In genomic region chr2:25494626-25495025, GRCh38 we compare ENCODE assay signal across 20 cellular contexts.
DNase-seq lines count a peak whose midpoint lies in the region; ATAC-seq and TF ChIP-seq lines count a peak whose summit lies in the region.
"Had no signal": no experiment of that assay in that cellular context is flagged by ENCODE, and none has a peak within 500 bp of the region (broad histone marks: within the 10 kb centered on the region; RNA-seq: fewer than 3 reads in every experiment).

No MANE protein-coding gene starts in this region.

- TF ChIP-seq CTCF in choroid plexus epithelial cell (conservative IDR thresholded peaks at IDR 0.05; ENCODE audit: low read depth, low read length) = no peak

- no peak overlapping the region for H3K4me3 ChIP-seq in choroid plexus epithelial cell (ENCODE audit: low read depth, low read length)
- H3K4me3 ChIP-seq: BLaER1, tibial nerve had no signal

- peak; percentile 11 for DNase-seq in HK-2 (ENCODE audit: unreplicated experiment)
- DNase-seq in choroid plexus epithelial cell (ENCODE audit: low read depth) = peak; percentile 58
- peak; percentile 31 for DNase-seq in medulla oblongata (ENCODE audit: extremely low spot score)
- DNase-seq in stromal cell of bone marrow (ENCODE audit: low read depth) = peak; percentile 18
- no peak for DNase-seq in cerebellar cortex (ENCODE audit: low spot score)
- DNase-seq: activated CD4-positive, alpha-beta T cell treated with anti-CD3 and anti-CD28 coated beads for 4 hours; Calu3; dermis blood vessel endothelial cell; HFFc6; hippocampal formation; kidney; naive thymus-derived CD8-positive, alpha-beta T cell; NCI-H774; stimulated activated naive CD8-positive, alpha-beta T cell treated with anti-CD3 and anti-CD28 coated beads, Interleukin-15, Interleukin-2, amounts not matched to agents 100 U/mL and 50 U/mL, for 24 hours had no signal

- ATAC-seq in HG03469 (IDR thresholded peaks at IDR 0.05; ENCODE audit: unreplicated experiment) (no peak), HG03175 (IDR thresholded peaks at IDR 0.05; ENCODE audit: unreplicated experiment) (no peak)
- ATAC-seq: activated naive CD4-positive, alpha-beta T cell treated with anti-CD3 and anti-CD28 coated beads, Interleukin-2, amount 50 U/mL, for 72 hours; naive thymus-derived CD8-positive, alpha-beta T cell; Right ventricle myocardium inferior; stimulated activated naive CD8-positive, alpha-beta T cell treated with anti-CD3 and anti-CD28 coated beads, Interleukin-15, Interleukin-2, amounts not matched to agents 100 U/mL and 50 U/mL, for 24 hours had no signal
